ENCODE assay signal across 1 cellular context in the genomic region with DNA sequence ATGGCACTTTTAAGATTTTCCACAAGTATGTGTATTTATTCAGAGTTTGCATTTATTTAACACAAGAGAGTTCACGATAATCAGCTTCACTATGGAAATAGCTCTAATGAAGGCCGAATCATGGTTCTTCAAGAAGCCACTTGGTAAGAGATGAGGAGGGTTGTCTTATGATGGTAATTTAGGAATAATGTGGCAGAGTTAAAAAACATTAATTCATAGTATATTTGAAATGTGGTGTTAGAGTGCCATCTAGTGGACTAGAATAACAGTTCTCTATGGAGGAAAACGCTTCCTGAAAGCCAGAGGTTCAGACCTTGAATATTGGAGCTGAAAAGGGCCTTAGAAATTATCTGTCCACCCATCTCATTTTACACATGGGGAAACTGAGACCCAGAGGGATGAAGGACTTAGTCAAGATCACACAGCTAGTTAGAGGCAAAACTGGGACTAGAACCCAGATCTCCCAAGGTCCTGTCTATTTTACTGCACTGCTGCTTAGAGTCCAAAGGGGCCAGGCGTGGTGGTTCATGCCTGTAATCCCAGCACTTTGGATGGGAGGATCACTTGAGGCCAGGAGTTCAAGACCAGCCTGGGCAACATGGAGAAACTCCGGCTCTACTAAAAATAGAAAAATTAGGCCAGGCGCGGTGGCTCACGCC.
A peak's percentile ranks its signal among the peaks of the same experiment; 100 is the strongest.
TF ChIP-seq lines count a peak whose summit lies in the region.

No MANE protein-coding gene starts in this region.

TF ChIP-seq in K562, 482 proteins besides CTCF, POLR2A, EP300 and RAD21 (continued from another document):
- TF ChIP-seq EWSR1 (IDR thresholded peaks at IDR 0.05; ENCODE audit: borderline replicate concordance, low read depth, partially characterized antibody) (peak; percentile 76), FOXP1 (CRISPR knock-in tag; IDR thresholded peaks at IDR 0.05) (no peak), TAF1 (IDR thresholded peaks at IDR 0.05; ENCODE audit: control insufficient read depth, extremely low read depth, insufficient read depth, low read length, severe bottlenecking) (no peak), ZNF41 (CRISPR knock-in tag; conservative IDR thresholded peaks at IDR 0.05) (no peak), ZNF124 (CRISPR knock-in tag; IDR thresholded peaks at IDR 0.05) (no peak), DPF2 (IDR thresholded peaks at IDR 0.05) (0 out of 2 replicates have a peak, but pooled peaks have one; percentile 29), ZNF311 (CRISPR knock-in tag; IDR thresholded peaks at IDR 0.05) (no peak), HNRNPL (IDR thresholded peaks at IDR 0.05; ENCODE audit: low read depth, low read length) (no peak), SRSF3 (IDR thresholded peaks at IDR 0.05; ENCODE audit: insufficient read depth, low read length) (no peak), ATF2 (CRISPR knock-in tag; IDR thresholded peaks at IDR 0.05) (no peak), GTF2A2 (tag; IDR thresholded peaks at IDR 0.05) (no peak), MBD1 (CRISPR knock-in tag; IDR thresholded peaks at IDR 0.05) (no peak), RHOXF2B (CRISPR knock-in tag; conservative IDR thresholded peaks at IDR 0.05) (no peak), KAT8 (IDR thresholded peaks at IDR 0.05; ENCODE audit: low read depth) (no peak), RFX1 (IDR thresholded peaks at IDR 0.05) (0 out of 2 replicates have a peak, but pooled peaks have one; percentile 6), MCM7 (IDR thresholded peaks at IDR 0.05) (no peak), ZNF408 (CRISPR knock-in tag; IDR thresholded peaks at IDR 0.05; ENCODE audit: low read depth) (no peak), ZBTB11 (CRISPR knock-in tag; IDR thresholded peaks at IDR 0.05) (no peak), ZNF24 (IDR thresholded peaks at IDR 0.05) (no peak), ARNT (IDR thresholded peaks at IDR 0.05) (no peak)
- TF ChIP-seq, protein P1, sequence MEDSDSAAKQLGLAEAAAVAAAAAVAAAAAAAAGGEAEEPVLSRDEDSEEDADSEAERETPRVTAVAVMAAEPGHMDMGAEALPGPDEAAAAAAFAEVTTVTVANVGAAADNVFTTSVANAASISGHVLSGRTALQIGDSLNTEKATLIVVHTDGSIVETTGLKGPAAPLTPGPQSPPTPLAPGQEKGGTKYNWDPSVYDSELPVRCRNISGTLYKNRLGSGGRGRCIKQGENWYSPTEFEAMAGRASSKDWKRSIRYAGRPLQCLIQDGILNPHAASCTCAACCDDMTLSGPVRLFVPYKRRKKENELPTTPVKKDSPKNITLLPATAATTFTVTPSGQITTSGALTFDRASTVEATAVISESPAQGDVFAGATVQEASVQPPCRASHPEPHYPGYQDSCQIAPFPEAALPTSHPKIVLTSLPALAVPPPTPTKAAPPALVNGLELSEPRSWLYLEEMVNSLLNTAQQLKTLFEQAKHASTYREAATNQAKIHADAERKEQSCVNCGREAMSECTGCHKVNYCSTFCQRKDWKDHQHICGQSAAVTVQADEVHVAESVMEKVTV (CRISPR knock-in tag; IDR thresholded peaks at IDR 0.05) = peak; percentile 54; the same call in 1 of the 2 replicates
- TF ChIP-seq, protein P2, sequence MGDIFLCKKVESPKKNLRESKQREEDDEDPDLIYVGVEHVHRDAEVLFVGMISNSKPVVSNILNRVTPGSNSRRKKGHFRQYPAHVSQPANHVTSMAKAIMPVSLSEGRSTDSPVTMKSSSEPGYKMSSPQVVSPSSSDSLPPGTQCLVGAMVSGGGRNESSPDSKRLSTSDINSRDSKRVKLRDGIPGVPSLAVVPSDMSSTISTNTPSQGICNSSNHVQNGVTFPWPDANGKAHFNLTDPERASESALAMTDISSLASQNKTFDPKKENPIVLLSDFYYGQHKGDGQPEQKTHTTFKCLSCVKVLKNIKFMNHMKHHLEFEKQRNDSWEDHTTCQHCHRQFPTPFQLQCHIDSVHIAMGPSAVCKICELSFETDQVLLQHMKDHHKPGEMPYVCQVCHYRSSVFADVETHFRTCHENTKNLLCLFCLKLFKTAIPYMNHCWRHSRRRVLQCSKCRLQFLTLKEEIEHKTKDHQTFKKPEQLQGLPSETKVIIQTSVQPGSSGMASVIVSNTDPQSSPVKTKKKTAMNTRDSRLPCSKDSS (IDR thresholded peaks at IDR 0.05; ENCODE audit: low read depth, partially characterized antibody) = no peak
